Comparison of ENCODE assay signal across 1 cellular context in the genomic region with DNA sequence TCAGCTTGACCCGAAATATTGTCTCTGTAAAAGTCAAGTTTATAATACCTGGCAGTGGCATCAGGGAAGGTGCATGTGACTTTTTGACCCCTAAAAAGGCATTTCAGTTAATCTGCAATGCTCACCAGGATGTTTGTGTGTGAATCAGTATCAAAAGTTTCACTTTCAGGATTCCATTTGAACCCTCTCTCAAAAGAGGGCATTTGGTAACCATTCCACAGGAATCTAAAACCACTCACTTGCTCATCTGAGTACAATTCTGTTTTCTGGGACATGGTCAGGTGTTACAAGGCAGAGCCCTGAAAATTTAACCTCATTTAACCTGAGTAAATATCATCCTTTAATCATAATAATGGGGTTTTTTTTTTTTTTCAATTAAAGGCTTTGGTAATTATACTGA.
TF ChIP-seq lines count a peak whose summit lies in the region.

No MANE protein-coding gene starts in this region.

TF ChIP-seq in IMR-90, 13 proteins besides CTCF, POLR2A, EP300 and RAD21:
- TF ChIP-seq, protein P1, sequence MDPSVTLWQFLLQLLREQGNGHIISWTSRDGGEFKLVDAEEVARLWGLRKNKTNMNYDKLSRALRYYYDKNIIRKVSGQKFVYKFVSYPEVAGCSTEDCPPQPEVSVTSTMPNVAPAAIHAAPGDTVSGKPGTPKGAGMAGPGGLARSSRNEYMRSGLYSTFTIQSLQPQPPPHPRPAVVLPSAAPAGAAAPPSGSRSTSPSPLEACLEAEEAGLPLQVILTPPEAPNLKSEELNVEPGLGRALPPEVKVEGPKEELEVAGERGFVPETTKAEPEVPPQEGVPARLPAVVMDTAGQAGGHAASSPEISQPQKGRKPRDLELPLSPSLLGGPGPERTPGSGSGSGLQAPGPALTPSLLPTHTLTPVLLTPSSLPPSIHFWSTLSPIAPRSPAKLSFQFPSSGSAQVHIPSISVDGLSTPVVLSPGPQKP (IDR thresholded peaks at IDR 0.05; ENCODE audit: borderline replicate concordance, low read depth, low read length), result no peak
- TF ChIP-seq BHLHE40 (IDR thresholded peaks at IDR 0.05; ENCODE audit: low read depth, low read length), result no peak
- TF ChIP-seq RCOR1 (IDR thresholded peaks at IDR 0.05; ENCODE audit: insufficient replicate concordance, low read length), result no peak
- TF ChIP-seq MAZ (IDR thresholded peaks at IDR 0.05; ENCODE audit: borderline replicate concordance, low read depth, low read length), result no peak
- TF ChIP-seq CEBPB (IDR thresholded peaks at IDR 0.05; ENCODE audit: low read depth, low read length), result no peak
- no peak for TF ChIP-seq MAFK (IDR thresholded peaks at IDR 0.05; ENCODE audit: low read depth, low read length)
- no peak for TF ChIP-seq NFE2L2 (IDR thresholded peaks at IDR 0.05; ENCODE audit: low read depth, low read length)
- no peak for TF ChIP-seq MXI1 (IDR thresholded peaks at IDR 0.05; ENCODE audit: borderline replicate concordance, low read depth, low read length)
- TF ChIP-seq, protein P2, sequence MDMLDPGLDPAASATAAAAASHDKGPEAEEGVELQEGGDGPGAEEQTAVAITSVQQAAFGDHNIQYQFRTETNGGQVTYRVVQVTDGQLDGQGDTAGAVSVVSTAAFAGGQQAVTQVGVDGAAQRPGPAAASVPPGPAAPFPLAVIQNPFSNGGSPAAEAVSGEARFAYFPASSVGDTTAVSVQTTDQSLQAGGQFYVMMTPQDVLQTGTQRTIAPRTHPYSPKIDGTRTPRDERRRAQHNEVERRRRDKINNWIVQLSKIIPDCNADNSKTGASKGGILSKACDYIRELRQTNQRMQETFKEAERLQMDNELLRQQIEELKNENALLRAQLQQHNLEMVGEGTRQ (IDR thresholded peaks at IDR 0.05; ENCODE audit: low read depth, low read length), result no peak
- no peak for TF ChIP-seq FOS (IDR thresholded peaks at IDR 0.05; ENCODE audit: low read depth, low read length)
- no peak for TF ChIP-seq RFX5 (IDR thresholded peaks at IDR 0.05; ENCODE audit: low read depth, low read length)
- no peak for TF ChIP-seq SMC3 (IDR thresholded peaks at IDR 0.05; ENCODE audit: low read depth, low read length)
- no peak for TF ChIP-seq CHD1 (IDR thresholded peaks at IDR 0.05; ENCODE audit: low read depth, low read length)
